ENCODE assay signal across 10 cellular contexts in genomic region chr20:53873249-53873642, GRCh38.
A peak's percentile ranks its signal among the peaks of the same experiment; 100 is the strongest.
DNase-seq lines count a peak whose midpoint lies in the region; ATAC-seq and TF ChIP-seq lines count a peak whose summit lies in the region.
"Had no signal": no experiment of that assay in that cellular context is flagged by ENCODE, and none has a peak within 500 bp of the region (broad histone marks: within the 10 kb centered on the region; RNA-seq: fewer than 3 reads in every experiment).

No MANE protein-coding gene starts in this region.

- H3K4me1 Mint-ChIP-seq in CD14-positive monocyte: peaks cover 27% of the 10 kb centered on the region
- H3K4me1 Mint-ChIP-seq in H9: peaks cover 55 to 56% of the 10 kb centered on the region in 2 experiments
- H3K4me1 Mint-ChIP-seq in activated T-helper 17 cell treated with anti-CD3 and anti-CD28 coated beads, Interleukin-2, amount 50 U/mL, for 72 hours: peaks cover 20% of the 10 kb centered on the region
- peaks cover 29 to 44% (median 38%) of the 10 kb centered on the region in 3 donors for H3K4me1 Mint-ChIP-seq in naive B cell

- H2AFZ ChIP-seq in H9 (ENCODE audit: low read length): peak overlapping the region; percentile 70

- H2BK20ac ChIP-seq in H9 (ENCODE audit: low read depth, low read length, poor library complexity, severe bottlenecking): no peak overlapping the region

- H2BK5ac ChIP-seq in H9 (ENCODE audit: insufficient read length, low read length): no peak overlapping the region

- intact Hi-C loops in CD14-positive monocyte (cut with micrococcal nuclease) (no loop called here), left ventricle myocardium inferior (cut with micrococcal nuclease) (no loop called here), ovary (cut with DNase I) (loop anchor here in 2 of 4 donors (5.0 kb wide), 2 partner anchors 216 to 291 kb away; no protein-coding TSS in a partner anchor)

- H3K79me2 ChIP-seq in H9 (ENCODE audit: insufficient read depth, low read length): no peaks in the 10 kb centered on the region

- no peak overlapping the region for H3T11ph ChIP-seq in H9 (ENCODE audit: low read length)

- H3K27me3 Mint-ChIP-seq in CD14-positive monocyte (ENCODE audit: low read depth in 3 of 3): peaks cover 0 to 5% (median 0%) of the 10 kb centered on the region in 3 donors
- peaks cover 5% of the 10 kb centered on the region; the same call in 1 of the 2 replicates for H3K27me3 Mint-ChIP-seq in H9 (ENCODE audit: low read depth)
- H3K27me3 Mint-ChIP-seq in activated T-helper 17 cell treated with anti-CD3 and anti-CD28 coated beads, Interleukin-2, amount 50 U/mL, for 72 hours: no peaks in the 10 kb centered on the region
- H3K27me3 Mint-ChIP-seq in naive B cell: no peaks in the 10 kb centered on the region

- WGBS in H9 (ENCODE audit: extremely low coverage, insufficient read length, low lambda C conversion rate): no CpG with 5 or more reads among the region's 2 CpGs
- 71 to 73% (median 73%) methylated on average over 2 of the region's 2 CpGs for WGBS in ovary, 3 donors

- DNase-seq in CD14-positive monocyte (ENCODE audit: low spot score) (no peak), H9 (no peak), naive B cell (no peak), left ventricle myocardium inferior (no peak), ovary (no peak)
- DNase-seq: NCI-H774 had no signal

- peak overlapping the region in 4 of 7 donors; percentile 14 to 43 (median 15) for H3K27ac Mint-ChIP-seq in CD14-positive monocyte
- H3K27ac Mint-ChIP-seq in H9: peak overlapping the region; percentile 78 to 95 (median 93); a peak in 5 of 7 replicates
- peak overlapping the region; percentile 81 for H3K27ac Mint-ChIP-seq in activated T-helper 17 cell treated with anti-CD3 and anti-CD28 coated beads, Interleukin-2, amount 50 U/mL, for 72 hours
- peak overlapping the region in 5 of 6 donors; percentile 92 to 98 (median 93) for H3K27ac Mint-ChIP-seq in naive B cell

- no peak overlapping the region for H3K23ac ChIP-seq in H9 (ENCODE audit: insufficient read length, low read depth, low read length)

- H3K4ac ChIP-seq in H9 (ENCODE audit: low read depth, low read length): no peak overlapping the region

- no peak overlapping the region for H3K18ac ChIP-seq in H9 (ENCODE audit: insufficient read length, low read depth, low read length)

- H3K9ac ChIP-seq in H9 (ENCODE audit: extremely low read depth, insufficient read length, low read length): no peak overlapping the region

- H3K36me3 ChIP-seq in left ventricle myocardium inferior (no peaks in the 10 kb centered on the region), ovary (no peaks in the 10 kb centered on the region)

- H3K79me1 ChIP-seq in H9 (ENCODE audit: insufficient read depth, low read depth, low read length, poor library complexity, severe bottlenecking): no peaks in the 10 kb centered on the region

- H2BK120ac ChIP-seq in H9 (ENCODE audit: low read depth, low read length, poor library complexity, severe bottlenecking): no peak overlapping the region

- no peak overlapping the region for H2AK5ac ChIP-seq in H9 (ENCODE audit: insufficient read length, low read length)

- TF ChIP-seq CTCF in CD14-positive monocyte (IDR thresholded peaks at IDR 0.05): no peak
- TF ChIP-seq CTCF in H9 (conservative IDR thresholded peaks at IDR 0.05): no peak
- no peak for TF ChIP-seq CTCF in left ventricle myocardium inferior (IDR thresholded peaks at IDR 0.05; ENCODE audit: borderline replicate concordance)
- no peak for TF ChIP-seq CTCF in ovary (IDR thresholded peaks at IDR 0.05)

- no peak for TF ChIP-seq POLR2A in ovary (IDR thresholded peaks at IDR 0.05)

- no peak overlapping the region for H2BK15ac ChIP-seq in H9 (ENCODE audit: low read depth, low read length)

- no peak overlapping the region for H4K5ac ChIP-seq in H9 (ENCODE audit: insufficient read length, low read depth, low read length)

- no peak overlapping the region for H3K56ac ChIP-seq in H9 (ENCODE audit: insufficient read length, low read depth, low read length)

- no peak overlapping the region for H3K4me3 Mint-ChIP-seq in CD14-positive monocyte
- no peak overlapping the region for H3K4me3 Mint-ChIP-seq in H9
- H3K4me3 Mint-ChIP-seq in activated T-helper 17 cell treated with anti-CD3 and anti-CD28 coated beads, Interleukin-2, amount 50 U/mL, for 72 hours: peak overlapping the region; percentile 80
- H3K4me3 Mint-ChIP-seq in naive B cell: peak overlapping the region in 7 of 8 donors; percentile 62 to 87 (median 79)
- H3K4me3 Mint-ChIP-seq: neural crest cell had no signal

- H3K23me2 ChIP-seq in H9 (ENCODE audit: insufficient read length, low read depth, low read length, poor library complexity, severe bottlenecking): peaks cover 3% of the 10 kb centered on the region

- H3K4me2 ChIP-seq in H9 (ENCODE audit: insufficient read depth, insufficient read length, low read length): no peak overlapping the region

- H3K9me3 ChIP-seq in H9 (ENCODE audit: control insufficient read depth, low read depth, low read length) (no peaks in the 10 kb centered on the region), left ventricle myocardium inferior (replicated peaks) (no peaks in the 10 kb centered on the region), ovary (no peaks in the 10 kb centered on the region)

- H4K8ac ChIP-seq in H9 (replicated peaks; ENCODE audit: insufficient read length, low read depth, low read length): no peak overlapping the region

- no peak overlapping the region for H3K14ac ChIP-seq in H9 (ENCODE audit: insufficient read depth, low read length)

- H3K4me1 ChIP-seq in H9 (ENCODE audit: insufficient read depth, low read length): peaks cover 5% of the 10 kb centered on the region; the same call in 1 of the 2 replicates
- H3K4me1 ChIP-seq in left ventricle myocardium inferior: peaks cover 15% of the 10 kb centered on the region
- H3K4me1 ChIP-seq in ovary (ENCODE audit: insufficient read depth): peaks cover 3% of the 10 kb centered on the region

- no peak overlapping the region for H3K4me3 ChIP-seq in left ventricle myocardium inferior
- H3K4me3 ChIP-seq in ovary: no peak overlapping the region

- no peak overlapping the region for H3K27ac ChIP-seq in H9 (ENCODE audit: insufficient read length, low read depth, low read length)
- no peak overlapping the region for H3K27ac ChIP-seq in left ventricle myocardium inferior (replicated peaks)
- H3K27ac ChIP-seq in ovary: peak overlapping the region in 1 of 2 donors; percentile 31

- no peak for TF ChIP-seq EP300 in ovary (IDR thresholded peaks at IDR 0.05)

- no peak overlapping the region for H2BK12ac ChIP-seq in H9 (ENCODE audit: insufficient read length, low read depth, low read length)

- H3K9me3 Mint-ChIP-seq in CD14-positive monocyte: peaks cover 0 to 6% (median 3%) of the 10 kb centered on the region in 7 donors
- H3K9me3 Mint-ChIP-seq in H9: no peaks in the 10 kb centered on the region; a peak in 1 of 5 replicates
- H3K9me3 Mint-ChIP-seq in activated T-helper 17 cell treated with anti-CD3 and anti-CD28 coated beads, Interleukin-2, amount 50 U/mL, for 72 hours: no peaks in the 10 kb centered on the region
- no peaks in the 10 kb centered on the region for H3K9me3 Mint-ChIP-seq in naive B cell
- H3K9me3 Mint-ChIP-seq: neural crest cell had no signal

- H3K27me3 ChIP-seq in H9 (ENCODE audit: insufficient read depth, low read length) (no peaks in the 10 kb centered on the region), left ventricle myocardium inferior (ENCODE audit: low read depth) (no peaks in the 10 kb centered on the region), ovary (no peaks in the 10 kb centered on the region)

- H3K36me3 Mint-ChIP-seq in CD14-positive monocyte: no peaks in the 10 kb centered on the region
- no peaks in the 10 kb centered on the region; a peak in 1 of 7 replicates for H3K36me3 Mint-ChIP-seq in H9 (ENCODE audit: insufficient read depth in 1 of 3, low read depth in 3 of 3)
- H3K36me3 Mint-ChIP-seq in activated T-helper 17 cell treated with anti-CD3 and anti-CD28 coated beads, Interleukin-2, amount 50 U/mL, for 72 hours (ENCODE audit: low read depth): no peaks in the 10 kb centered on the region
- H3K36me3 Mint-ChIP-seq in naive B cell: no peaks in the 10 kb centered on the region

- H4K20me1 ChIP-seq in H9 (ENCODE audit: control insufficient read depth, insufficient read depth, insufficient read length): no peaks in the 10 kb centered on the region

- no peak for ATAC-seq in activated T-helper 17 cell treated with anti-CD3 and anti-CD28 coated beads, Interleukin-2, amount 50 U/mL, for 72 hours (replicated peaks)
- ATAC-seq in naive B cell (ENCODE audit: low read depth in 2 of 2) (no peak), HG03571 (IDR thresholded peaks at IDR 0.05; ENCODE audit: unreplicated experiment) (no peak), GM18519 (IDR thresholded peaks at IDR 0.05; ENCODE audit: low FRiP score, unreplicated experiment) (no peak)

- H4K91ac ChIP-seq in H9 (ENCODE audit: insufficient read length, low read depth, low read length): no peak overlapping the region

Comparison
In these comparisons a context has a peak if more than half of its experiments do, and no peak if none do; other contexts are left out.
1. H3K27ac Mint-ChIP-seq: peak in every context shown above with its lines; median percentile 93 in H9; 93 in naive B cell; 81 in activated T-helper 17 cell treated with anti-CD3 and anti-CD28 coated beads, Interleukin-2, amount 50 U/mL, for 72 hours; 15 in CD14-positive monocyte.
2. H3K4me3 Mint-ChIP-seq: peak in activated T-helper 17 cell treated with anti-CD3 and anti-CD28 coated beads, Interleukin-2, amount 50 U/mL, for 72 hours (single experiment) and naive B cell (7 of 8); none in CD14-positive monocyte (0 of 2) and H9 (0 of 2).